Comparison of ENCODE assay signal across 11 cellular contexts in the genomic region with DNA sequence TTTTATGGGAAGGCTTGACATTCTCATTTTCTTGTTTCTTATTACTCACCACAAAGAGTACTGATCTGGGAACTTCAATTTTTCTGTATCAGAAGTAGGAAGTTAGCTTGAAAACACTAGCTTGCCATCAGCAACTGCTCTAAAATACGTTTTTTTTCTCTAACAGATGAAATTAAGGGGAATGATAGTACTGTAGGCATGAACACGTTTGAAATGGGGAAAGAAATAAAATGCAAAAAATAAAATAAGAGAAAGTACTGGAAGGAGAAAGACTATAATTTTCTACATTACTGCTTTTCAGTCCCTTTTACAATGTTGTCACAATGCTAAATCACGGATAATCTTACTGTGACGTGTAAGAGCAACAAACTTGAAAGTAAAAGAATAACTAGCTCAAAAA. TPM values are rescaled to one million over a fixed set of nuclear protein-coding genes. Genes with fewer than 3 reads are reported as not detected.
DNase-seq lines count a peak whose midpoint lies in the region; ATAC-seq, FAIRE-seq and TF ChIP-seq lines count a peak whose summit lies in the region.
"Had no signal": no experiment of that assay in that cellular context is flagged by ENCODE, and none has a peak within 500 bp of the region (broad histone marks: within the 10 kb centered on the region; RNA-seq: fewer than 3 reads in every experiment).

No MANE protein-coding gene starts in this region.

- DNase-seq in Caco-2 = no peak
- DNase-seq in GM12878 (ENCODE audit: low read depth, low spot score) = no peak
- DNase-seq in stomach = no peak
- DNase-seq in SIG-M5 (lab: John Stamatoyannopoulos, UW) = no peak
- DNase-seq in GM10248 (ENCODE audit: extremely low spot score) = no peak
- DNase-seq: IMR-90, mucosa of descending colon, NCI-H510A treated with DMSO at 0.1 percent for 48 hours had no signal

- peak overlapping the region; percentile 65 for H3K4me2 ChIP-seq in GM12878 (ENCODE audit: control insufficient read depth, insufficient read depth)

- H2AFZ ChIP-seq in GM12878 (ENCODE audit: control insufficient read depth, low read depth, low read length) = peak overlapping the region; percentile 55

- H3K9me3 ChIP-seq in Caco-2 = no peaks in the 10 kb centered on the region
- H3K9me3 ChIP-seq in GM12878 (replicated peaks; ENCODE audit: control insufficient read depth, insufficient read depth, low read length) = no peaks in the 10 kb centered on the region
- H3K9me3 ChIP-seq in stomach = peaks cover 0 to 6% (median 0%) of the 10 kb centered on the region in 4 donors
- H3K9me3 ChIP-seq: mucosa of descending colon had no signal

- H3K4me1 Mint-ChIP-seq in Caco-2 (ENCODE audit: low read depth, unreplicated experiment) (peaks cover 6% of the 10 kb centered on the region), IgD-negative memory B cell (peaks cover 9 to 10% (median 10%) of the 10 kb centered on the region in 3 donors), nephron (peaks cover 5% of the 10 kb centered on the region)

- H3K27ac Mint-ChIP-seq in Caco-2 (ENCODE audit: unreplicated experiment) (no peak overlapping the region), IgD-negative memory B cell (no peak overlapping the region), nephron (no peak overlapping the region)

- SMC1A ChIA-PET in GM12878 (lab: Charles Lee; ENCODE audit: uncharacterized antibody, unreplicated experiment) = interaction anchor here (0.7 to 1.6 kb wide), 5 partner anchors 8 to 198 kb away, joined by 3 to 6 read pairs (median 4); no protein-coding TSS in a partner anchor

- BruUV-seq in Caco-2 (replicated peaks; lab: Mats Ljungman, UMichigan) (no TSS peak), GM12878 (replicated peaks; lab: Mats Ljungman, UMichigan) (no TSS peak)

- H3K36me3 Mint-ChIP-seq in Caco-2 (ENCODE audit: insufficient read depth, unreplicated experiment) = no peaks in the 10 kb centered on the region
- no peaks in the 10 kb centered on the region for H3K36me3 Mint-ChIP-seq in IgD-negative memory B cell
- no peaks in the 10 kb centered on the region for H3K36me3 Mint-ChIP-seq in nephron (ENCODE audit: low read depth)

- in situ Hi-C loops in GM12878 (cut with MboI) = no loop called here

- TF ChIP-seq RAD21 in GM12878 (IDR thresholded peaks at IDR 0.05; ENCODE audit: insufficient read depth, low read depth, low read length) = no peak

- H3K27me3 Mint-ChIP-seq in Caco-2 (ENCODE audit: insufficient read depth, unreplicated experiment) = no peaks in the 10 kb centered on the region
- H3K27me3 Mint-ChIP-seq in IgD-negative memory B cell = peaks cover 5% of the 10 kb centered on the region
- H3K27me3 Mint-ChIP-seq in nephron (ENCODE audit: low read depth) = peaks cover 29% of the 10 kb centered on the region

- TF ChIP-seq POLR2A in GM12878 (IDR thresholded peaks at IDR 0.05; ENCODE audit: low read depth, low read length) = no peak
- no peak for TF ChIP-seq POLR2A in stomach (IDR thresholded peaks at IDR 0.05)

- WGBS in GM12878 (ENCODE audit: insufficient coverage, insufficient replicate concordance, low lambda C conversion rate, missing lambda C conversion rate) = 12% methylated on average over 4 of the region's 4 CpGs
- WGBS in stomach, 5 donors = 24 to 36% (median 31%) methylated on average over 4 of the region's 4 CpGs

- FAIRE-seq in GM12878 (lab: Jason Lieb, UNC) = no peak

- H3K27ac ChIP-seq in GM12878 (ENCODE audit: control insufficient read depth, insufficient read depth) (no peak overlapping the region), stomach (no peak overlapping the region)

- H3K9me3 Mint-ChIP-seq in Caco-2 (ENCODE audit: unreplicated experiment) (no peaks in the 10 kb centered on the region), IgD-negative memory B cell (no peaks in the 10 kb centered on the region), nephron (no peaks in the 10 kb centered on the region)

- no peaks in the 10 kb centered on the region for H3K4me1 ChIP-seq in Caco-2
- no peaks in the 10 kb centered on the region for H3K4me1 ChIP-seq in GM12878 (ENCODE audit: control insufficient read depth, insufficient read depth, low read length)
- H3K4me1 ChIP-seq in stomach = peaks cover 0 to 6% (median 0%) of the 10 kb centered on the region in 4 donors

- ATAC-seq in GM12878 = no peak
- ATAC-seq in HG03378 (IDR thresholded peaks at IDR 0.05; ENCODE audit: unreplicated experiment) = no peak
- ATAC-seq: mucosa of descending colon had no signal

- H3K4me3 Mint-ChIP-seq in Caco-2 (ENCODE audit: unreplicated experiment) (peak overlapping the region; percentile 82), IgD-negative memory B cell (peak overlapping the region; percentile 90 to 96 (median 92)), nephron (peak overlapping the region; percentile 11 to 77 (median 45))

- H3K36me3 ChIP-seq in Caco-2 (ENCODE audit: control insufficient read depth, insufficient read depth, low read length) (no peaks in the 10 kb centered on the region), GM12878 (ENCODE audit: control insufficient read depth in 2 of 2, insufficient read depth in 2 of 2, low read length in 1 of 2) (no peaks in the 10 kb centered on the region), stomach (no peaks in the 10 kb centered on the region)

- intact Hi-C loops in Caco-2 (cut with micrococcal nuclease; ENCODE audit: unreplicated experiment) = loop anchor here (5.0 kb wide), 1 partner anchor 189 kb away; the partner anchor contains the start of gene TBC1D8B
- intact Hi-C loops in GM12878 (cut with micrococcal nuclease; ENCODE audit: unreplicated experiment) = loop anchor here (10.0 kb wide), 1 partner anchor 182 kb away; no protein-coding TSS in a partner anchor
- intact Hi-C loops in stomach (cut with DNase I; ENCODE audit: low total_unique reads) = no loop called here

- TF ChIP-seq EP300 in GM12878 (IDR thresholded peaks at IDR 0.05; ENCODE audit: borderline replicate concordance in 1 of 2, control insufficient read depth in 1 of 2, low read depth in 2 of 2, low read length in 2 of 2) (no peak), stomach (IDR thresholded peaks at IDR 0.05) (no peak)

- POLR2A ChIA-PET in Caco-2 (lab: Charles Lee) = no interaction called here
- POLR2A ChIA-PET in GM12878 (lab: Charles Lee) = interaction anchor here (0.6 kb wide), 1 partner anchor 1334 kb away, joined by 6 read pairs; no protein-coding TSS in a partner anchor
- POLR2A ChIA-PET in GM10248 (lab: Yijun Ruan, JAX) = no interaction called here

- TF ChIP-seq CTCF in Caco-2 (IDR thresholded peaks at IDR 0.05; ENCODE audit: insufficient read depth in 1 of 2, low read depth in 1 of 2, low read length in 1 of 2, severe bottlenecking in 1 of 2, unreplicated experiment in 1 of 2) (no peak), GM12878 (IDR thresholded peaks at IDR 0.05 in 2 of 3, conservative IDR thresholded peaks at IDR 0.05 in 1 of 3; ENCODE audit: control insufficient read depth in 2 of 3, extremely low read depth in 1 of 3, insufficient read depth in 1 of 3, low read depth in 3 of 3, low read length in 3 of 3) (no peak), nephron (IDR thresholded peaks at IDR 0.05; ENCODE audit: unreplicated experiment in 3 of 3) (no peak), stomach (IDR thresholded peaks at IDR 0.05) (no peak), GM10248 (IDR thresholded peaks at IDR 0.05; ENCODE audit: control extremely low read depth, extremely low read depth, low read depth, missing control alignments) (no peak)

- CTCF ChIA-PET in Caco-2 (lab: Charles Lee) (no interaction called here), GM12878 (lab: Yijun Ruan, JAX) (interaction anchor here (0.9 to 3.7 kb wide), 3 partner anchors 7 to 288 kb away, joined by 3 to 17 read pairs (median 3); no protein-coding TSS in a partner anchor), GM10248 (lab: Yijun Ruan, JAX) (interaction anchor here (1.1 to 2.5 kb wide), 2 partner anchors 36 to 132 kb away, joined by 3 to 10 read pairs; no protein-coding TSS in a partner anchor)

- no peak overlapping the region for H3K4me3 ChIP-seq in Caco-2 (ENCODE audit: low read depth, low read length)
- peak overlapping the region; percentile 73 for H3K4me3 ChIP-seq in GM12878
- H3K4me3 ChIP-seq in stomach = peak overlapping the region in 2 of 4 donors; percentile 53 to 54
- H3K4me3 ChIP-seq: mucosa of descending colon had no signal

- RAD21 ChIA-PET in GM12878 (lab: Charles Lee; ENCODE audit: unreplicated experiment) = interaction anchor here (1.3 to 2.5 kb wide), 2 partner anchors 9 to 129 kb away, joined by 4 to 6 read pairs; no protein-coding TSS in a partner anchor

- H3K9ac ChIP-seq in GM12878 (ENCODE audit: control insufficient read depth, insufficient read depth, low read length) = 0 out of 2 replicates have a peak overlapping the region, but pooled peaks have one; percentile 45

- H4K20me1 ChIP-seq in GM12878 (ENCODE audit: control insufficient read depth, insufficient read depth) = no peaks in the 10 kb centered on the region

- H3K27me3 ChIP-seq in Caco-2 (replicated peaks; ENCODE audit: control insufficient read depth, insufficient read depth, low read length) = no peaks in the 10 kb centered on the region
- H3K27me3 ChIP-seq in GM12878 (replicated peaks in 1 of 2; ENCODE audit: control insufficient read depth in 2 of 2, insufficient read depth in 2 of 2, low read length in 1 of 2) = no peaks in the 10 kb centered on the region
- H3K27me3 ChIP-seq in stomach = peaks cover 0 to 9% (median 0%) of the 10 kb centered on the region in 3 donors

- H3K79me2 ChIP-seq in GM12878 (ENCODE audit: control insufficient read depth, insufficient read depth, low read length) = no peaks in the 10 kb centered on the region; the same call in 1 of the 2 replicates

TF ChIP-seq in GM12878, 131 proteins besides CTCF, POLR2A, EP300 and RAD21 (continues in another document):
- TF ChIP-seq STAT3 (IDR thresholded peaks at IDR 0.05; ENCODE audit: low read depth, low read length) = no peak

RNA-seq across cellular contexts. Expression of gene RADX, which starts 1.5 kb away (rescaled TPM):
- total RNA-seq in Caco-2 (2022) (2.2 and 3.4 TPM in 2 replicates), GM12878 (2014; rRNA removed) (13.3 and 21.1 TPM in 2 replicates), GM12878 (2014; rRNA removed; fragmentation: Illumina TruSeq; extraction: Trizol) (19.0 and 19.1 TPM in 2 replicates), GM12878 (2021) (9.7 and 13.0 TPM in 2 replicates), stomach (1 to 10 TPM in 4 of 5 donors, under 1 TPM in 1; 0.29 to 4.8 (median 1.8) TPM)
- polyA plus RNA-seq in IgD-negative memory B cell (1.9 TPM), GM12878 (2011; rRNA removed) (23.0 and 39.2 TPM in 2 replicates), GM12878 (2014; fragmentation: Illumina TruSeq; extraction: Trizol) (24.2 and 39.2 TPM in 2 replicates), GM12878 (2014; fragmentation: Nextera tagmentation; extraction: Ambion mirVana) (1 to 10 TPM; 4.3 to 5.4 TPM), GM12878 (2014; rRNA removed) (16.2 and 17.0 TPM in 2 replicates), GM12878 (2016; fragmentation: Nextera tagmentation; extraction: Ambion mirVana) (10 to 100 TPM; 10.9 to 11.4 TPM), stomach (1 to 10 TPM in 2 of 3 donors, under 1 TPM in 1; 0.68 to 2.7 (median 1.5) TPM)
- 43.7 and 47.4 TPM in 2 replicates for total RNA-seq in GM12878 (2013; cell fraction: nucleolus; rRNA removed)
- polyA plus RNA-seq in GM12878 (2011; ENCODE audit: low read depth) = 4.8 TPM
- 6.6 and 7.4 TPM in 2 replicates for polyA plus RNA-seq in GM12878 (2011; cell fraction: cytosol; rRNA removed)
- polyA plus RNA-seq in GM12878 (2011; cell fraction: nucleus; rRNA removed) = 25.5 and 26.7 TPM in 2 replicates
- polyA plus RNA-seq in GM12878 (2012) = 6.9 and 9.8 TPM in 2 replicates
- polyA minus RNA-seq in GM12878 (2011; rRNA and poly(A)+ RNA removed) = 11.4 and 11.5 TPM in 2 replicates
- 3.2 and 5.5 TPM in 2 replicates for polyA minus RNA-seq in GM12878 (2011; cell fraction: cytosol; rRNA and poly(A)+ RNA removed)
- 10.6 and 11.9 TPM in 2 replicates for polyA minus RNA-seq in GM12878 (2011; cell fraction: nucleus; rRNA and poly(A)+ RNA removed)
